ENCODE assay signal across 10 cellular contexts in genomic region chr10:50653142-50653541, GRCh38. TPM values are rescaled to one million over a fixed set of nuclear protein-coding genes. Genes with fewer than 3 reads are reported as not detected.
DNase-seq lines count a peak whose midpoint lies in the region; FAIRE-seq and TF ChIP-seq lines count a peak whose summit lies in the region.
"Had no signal": no experiment of that assay in that cellular context is flagged by ENCODE, and none has a peak within 500 bp of the region (broad histone marks: within the 10 kb centered on the region; RNA-seq: fewer than 3 reads in every experiment).

No MANE protein-coding gene starts in this region.

- H3K4me3 ChIP-seq in GM12864 (ENCODE audit: low read depth, low read length) (no peak overlapping the region), kidney epithelial cell (ENCODE audit: low read depth, low read length) (no peak overlapping the region), uterus (no peak overlapping the region)

- H3K36me3 Mint-ChIP-seq in brain = no peaks in the 10 kb centered on the region

- H3K4me3 Mint-ChIP-seq in brain = no peak overlapping the region
- H3K4me3 Mint-ChIP-seq: stimulated activated naive CD8-positive, alpha-beta T cell treated with anti-CD3 and anti-CD28 coated beads, Interleukin-15, Interleukin-2, amounts not matched to agents 100 ng/mL and 50 ng/mL, for 24 hours had no signal

- DNase-seq in GM12864 (ENCODE audit: low read depth) (no peak), KBM-7 (peak; percentile 43), kidney epithelial cell (ENCODE audit: low read depth) (no peak), uterus (no peak), SHP77 (lab: John Stamatoyannopoulos, UW) (no peak)
- DNase-seq in stimulated activated CD4-positive, alpha-beta T cell treated with anti-CD3 and anti-CD28 coated beads, Interleukin-4, amount 100 ng/mL, for 4 hours = no peak

- TF ChIP-seq CTCF in GM12864 (IDR thresholded peaks at IDR 0.05; ENCODE audit: low read depth, low read length, missing control alignments) (peak; percentile 38), brain (conservative IDR thresholded peaks at IDR 0.05) (peak; percentile 51 to 59), kidney epithelial cell (IDR thresholded peaks at IDR 0.05; ENCODE audit: insufficient read depth, low read length, poor library complexity, severe bottlenecking) (peak; percentile 43), uterus (IDR thresholded peaks at IDR 0.05) (peak; percentile 53 to 60 (median 56))

- H3K4me1 Mint-ChIP-seq in brain = peaks cover 10% of the 10 kb centered on the region

- in situ Hi-C loops in KBM-7 (cut with MboI; ENCODE audit: low pct_unique_long_range_greater_than_20kb, low sequenced_read_pairs) = no loop called here

- no peaks in the 10 kb centered on the region for H3K9me3 ChIP-seq in uterus

- intact Hi-C loops in uterus (cut with DNase I; ENCODE audit: low total_unique reads) = no loop called here

- no peaks in the 10 kb centered on the region for H3K4me1 ChIP-seq in uterus

- no peak overlapping the region for H3K27ac Mint-ChIP-seq in brain
- H3K27ac Mint-ChIP-seq: stimulated activated naive CD8-positive, alpha-beta T cell treated with anti-CD3 and anti-CD28 coated beads, Interleukin-15, Interleukin-2, amounts not matched to agents 100 ng/mL and 50 ng/mL, for 24 hours had no signal

- no peak for TF ChIP-seq POLR2A in uterus (IDR thresholded peaks at IDR 0.05)

- no peak overlapping the region for H3K27ac ChIP-seq in uterus

- H3K27me3 ChIP-seq in kidney epithelial cell (ENCODE audit: control insufficient read depth, insufficient read depth, low read length) (no peaks in the 10 kb centered on the region), uterus (no peaks in the 10 kb centered on the region)

- no peaks in the 10 kb centered on the region for H3K36me3 ChIP-seq in kidney epithelial cell (ENCODE audit: control insufficient read depth, insufficient read depth, low read length)
- no peaks in the 10 kb centered on the region for H3K36me3 ChIP-seq in uterus

- H3K27me3 Mint-ChIP-seq in brain = peaks cover 4% of the 10 kb centered on the region
- H3K27me3 Mint-ChIP-seq: stimulated activated naive CD8-positive, alpha-beta T cell treated with anti-CD3 and anti-CD28 coated beads, Interleukin-15, Interleukin-2, amounts not matched to agents 100 ng/mL and 50 ng/mL, for 24 hours had no signal

- H3K9me3 Mint-ChIP-seq in brain = no peaks in the 10 kb centered on the region
- H3K9me3 Mint-ChIP-seq: stimulated activated naive CD8-positive, alpha-beta T cell treated with anti-CD3 and anti-CD28 coated beads, Interleukin-15, Interleukin-2, amounts not matched to agents 100 ng/mL and 50 ng/mL, for 24 hours had no signal

- peak; percentile 9 for FAIRE-seq in A204.1 (lab: Jason Lieb, UNC)
- FAIRE-seq: colon had no signal

RNA-seq across cellular contexts. Expression of gene SGMS1, which starts 29.4 kb away (rescaled TPM):
- polyA plus RNA-seq in brain (ENCODE audit: insufficient read depth, low read depth, low replicate concordance) = 8.2 TPM
- total RNA-seq in kidney epithelial cell (27.0 and 45.7 TPM in 2 replicates), uterus (100 to 1,000 TPM in 1 of 4 donors, 10 to 100 TPM in 3; 38.0 to 102 (median 57.7) TPM)
